ENCODE assay signal across 25 cellular contexts in the genomic region with DNA sequence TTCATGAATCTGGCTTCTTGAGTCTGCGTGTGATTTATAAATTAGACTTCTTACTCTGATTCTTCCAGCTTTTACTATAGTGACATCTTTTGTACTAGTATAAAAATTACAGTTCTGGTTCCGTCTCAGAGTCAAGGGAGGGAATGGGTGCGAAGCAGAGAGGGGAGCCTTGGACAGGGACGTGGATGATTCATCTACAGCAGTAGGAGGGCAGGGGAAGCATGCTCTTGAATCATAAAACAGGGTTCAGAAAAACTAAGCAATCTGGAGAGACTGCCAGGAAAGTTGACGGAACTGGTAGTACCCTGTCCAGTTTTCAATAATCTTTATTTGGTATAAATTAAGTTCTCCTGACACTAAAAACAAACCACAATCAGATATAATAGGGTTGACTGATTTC. TPM values are rescaled to one million over a fixed set of nuclear protein-coding genes. Genes with fewer than 3 reads are reported as not detected.
"Had no signal": no experiment of that assay in that cellular context is flagged by ENCODE, and none has a peak within 500 bp of the region (broad histone marks: within the 10 kb centered on the region; RNA-seq: fewer than 3 reads in every experiment).

No MANE protein-coding gene starts in this region.

- DNase-seq: activated CD4-positive, alpha-beta T cell treated with anti-CD3 and anti-CD28 coated beads, Interleukin-2, amount 10 ng/mL, durations not matched to agents 7 days and 5 days; activated CD8-positive, alpha-beta memory T cell treated with anti-CD3 and anti-CD28 coated beads, Interleukin-2, amount 50 U/mL, for 4 hours; activated naive CD4-positive, alpha-beta T cell treated with anti-CD3 and anti-CD28 coated beads, Interleukin-2, amount 10 ng/mL, durations not matched to agents 7 days and 5 days; activated naive CD8-positive, alpha-beta T cell treated with anti-CD3 and anti-CD28 coated beads, Interleukin-2, amount 50 U/mL, for 24 hours; activated T-cell treated with anti-CD3 and anti-CD28 coated beads, Interleukin-2, amount 50 U/mL, for 4 hours; anterior cingulate cortex; cerebellar nuclear complex; effector CD8-positive, alpha-beta T cell; gastrocnemius medialis; heart left ventricle; kidney; mammary epithelial cell; psoas muscle; right cardiac atrium; T-helper 1 cell; T1000; transverse colon had no signal

- H3K27ac ChIP-seq: breast epithelium, gastrocnemius medialis, heart left ventricle, psoas muscle, skin epidermis, suprapubic skin, transverse colon, vagina had no signal

- H3K4me1 ChIP-seq: breast epithelium, gastrocnemius medialis, heart left ventricle, psoas muscle, suprapubic skin, transverse colon, vagina had no signal

- H3K36me3 ChIP-seq: breast epithelium, gastrocnemius medialis, heart left ventricle, suprapubic skin, transverse colon, vagina had no signal

- H3K4me3 ChIP-seq: breast epithelium, gastrocnemius medialis, heart left ventricle, psoas muscle, skin epidermis, suprapubic skin, transverse colon, vagina had no signal

- H3K27me3 ChIP-seq: breast epithelium, gastrocnemius medialis, heart left ventricle, suprapubic skin, transverse colon, vagina had no signal

- H3K9me3 ChIP-seq: breast epithelium, gastrocnemius medialis, heart left ventricle, psoas muscle, suprapubic skin, transverse colon, vagina had no signal

- ATAC-seq: activated CD4-positive, CD25-positive, alpha-beta regulatory T cell treated with anti-CD3 and anti-CD28 coated beads, Interleukin-2, amount 50 U/mL, for 24 hours; activated naive CD8-positive, alpha-beta T cell treated with anti-CD3 and anti-CD28 coated beads, Interleukin-2, amount 50 U/mL, for 24 hours; activated T-cell treated with anti-CD3 and anti-CD28 coated beads, Interleukin-2, amount 50 U/mL, for 4 hours; esophagus mucosa; gastrocnemius medialis; heart left ventricle; left lobe of liver; psoas muscle; right cardiac atrium had no signal

RNA-seq across cellular contexts. Expression of a gene that starts 58.1 kb away (rescaled TPM):
- total RNA-seq: activated CD4-positive, alpha-beta T cell treated with anti-CD3 and anti-CD28 coated beads, Interleukin-2, amount 10 ng/mL, durations not matched to agents 7 days and 5 days; activated T-cell treated with anti-CD3 and anti-CD28 coated beads, Interleukin-2, amount 50 U/mL, for 4 hours; myocyte had no signal
- polyA plus RNA-seq: mammary epithelial cell had no signal
